Comparison of ENCODE assay signal across 8 cellular contexts in genomic region chr10:100370561-100370975, GRCh38. TPM values are rescaled to one million over a fixed set of nuclear protein-coding genes. Genes with fewer than 3 reads are reported as not detected.
A peak's percentile ranks its signal among the peaks of the same experiment; 100 is the strongest.
DNase-seq lines count a peak whose midpoint lies in the region; ATAC-seq and TF ChIP-seq lines count a peak whose summit lies in the region.

No MANE protein-coding gene starts in this region.

- H2AFZ ChIP-seq in SK-N-SH (ENCODE audit: low read depth) (no peak overlapping the region), neuron (ENCODE audit: low read depth, low read length) (peak overlapping the region; percentile 57)

- TF ChIP-seq CTCF in SK-N-SH (IDR thresholded peaks at IDR 0.05) = no peak

- H3K79me2 ChIP-seq in SK-N-SH (ENCODE audit: insufficient read depth) = no peaks in the 10 kb centered on the region

- POLR2A ChIA-PET in SK-N-SH (lab: Yijun Ruan, JAX) = interaction anchor here (1.5 to 1.7 kb wide), 2 partner anchors 22 to 24 kb away, joined by 5 to 17 read pairs; partner anchors contain the start of gene SCD

- no peaks in the 10 kb centered on the region for H4K20me1 ChIP-seq in SK-N-SH (ENCODE audit: insufficient read depth)

- H3K4me3 ChIP-seq in SK-N-SH (ENCODE audit: low read depth in 2 of 2, low read length in 1 of 2) (no peak overlapping the region), SJCRH30 (0 out of 2 replicates have a peak overlapping the region, but pooled peaks have one; percentile 18), duodenal mucosa (ENCODE audit: low read depth in 1 of 2, low read length in 2 of 2) (peak overlapping the region; percentile 42 to 47), neuron (ENCODE audit: low read length) (peak overlapping the region; percentile 12)

- H3K27me3 ChIP-seq in SK-N-SH (ENCODE audit: insufficient read depth) (no peaks in the 10 kb centered on the region), SJCRH30 (no peaks in the 10 kb centered on the region), duodenal mucosa (ENCODE audit: control insufficient read depth in 1 of 2, insufficient read depth in 2 of 2, low read length in 2 of 2) (no peaks in the 10 kb centered on the region), neuron (ENCODE audit: insufficient read depth, low read length) (no peaks in the 10 kb centered on the region)

- CTCF ChIA-PET in SK-N-SH (lab: Yijun Ruan, JAX) = interaction anchor here (0.7 to 2.5 kb wide), 8 partner anchors 11 to 148 kb away, joined by 3 to 14 read pairs (median 4); partner anchors contain the start of gene SCD

- H3K4me2 ChIP-seq in SK-N-SH = no peak overlapping the region

- no peaks in the 10 kb centered on the region for H3K9me2 ChIP-seq in SK-N-SH

- H3K36me3 ChIP-seq in SK-N-SH (replicated peaks in 1 of 2; ENCODE audit: control insufficient read depth in 1 of 2, insufficient read depth in 2 of 2, low read length in 1 of 2) (no peaks in the 10 kb centered on the region), SJCRH30 (no peaks in the 10 kb centered on the region), duodenal mucosa (ENCODE audit: control insufficient read depth in 1 of 2, insufficient read depth in 2 of 2, low read length in 2 of 2) (no peaks in the 10 kb centered on the region), neuron (ENCODE audit: insufficient read depth, low read length) (no peaks in the 10 kb centered on the region)

- no peak for DNase-seq in SK-N-SH
- peak; percentile 20 to 41 for DNase-seq in SJCRH30

- ATAC-seq in SK-N-SH treated with all-trans-retinoic acid at 6 μM for 48 hours (no peak), GM18498 (IDR thresholded peaks at IDR 0.05; ENCODE audit: unreplicated experiment) (no peak), HG03571 (IDR thresholded peaks at IDR 0.05; ENCODE audit: unreplicated experiment) (no peak), HG02973 (IDR thresholded peaks at IDR 0.05; ENCODE audit: unreplicated experiment) (no peak)

- TF ChIP-seq EP300 in SK-N-SH (IDR thresholded peaks at IDR 0.05; ENCODE audit: borderline replicate concordance in 1 of 2, low read depth in 1 of 2, low read length in 1 of 2) = peak in 1 of 2 experiments; percentile 52; a peak in 2 of 4 replicates

- H3F3A ChIP-seq in SK-N-SH (replicated peaks; ENCODE audit: insufficient read depth) = peaks cover 18% of the 10 kb centered on the region

- H3K4me1 ChIP-seq in SK-N-SH (ENCODE audit: control insufficient read depth in 1 of 2, insufficient read depth in 2 of 2, low read depth in 1 of 2, low read length in 1 of 2) (peaks cover 25 to 29% of the 10 kb centered on the region in 2 experiments), SJCRH30 (peaks cover 21% of the 10 kb centered on the region), duodenal mucosa (ENCODE audit: control insufficient read depth in 1 of 2, insufficient read depth in 2 of 2, low read length in 2 of 2) (peaks cover 48 to 55% of the 10 kb centered on the region in 2 donors), neuron (ENCODE audit: insufficient read depth, low read length) (peaks cover 34% of the 10 kb centered on the region)

- 79% methylated on average over 5 of the region's 5 CpGs for WGBS in SK-N-SH (ENCODE audit: low lambda C conversion rate)

- H3K9ac ChIP-seq in SK-N-SH (no peak overlapping the region), duodenal mucosa (ENCODE audit: low read depth in 1 of 2, low read length in 2 of 2) (peak overlapping the region; percentile 63 to 69)

- no peak for TF ChIP-seq RAD21 in SK-N-SH (IDR thresholded peaks at IDR 0.05; ENCODE audit: low read length)

- no peaks in the 10 kb centered on the region for H3K9me3 ChIP-seq in SK-N-SH
- H3K9me3 ChIP-seq in SJCRH30 (replicated peaks) = no peaks in the 10 kb centered on the region
- H3K9me3 ChIP-seq in duodenal mucosa (ENCODE audit: control insufficient read depth in 1 of 2, low read length in 2 of 2) = no peaks in the 10 kb centered on the region
- H3K9me3 ChIP-seq in neuron (ENCODE audit: low read length) = no peaks in the 10 kb centered on the region

- H3K27ac ChIP-seq in SK-N-SH (ENCODE audit: low read depth in 2 of 2, low read length in 1 of 2) (peak overlapping the region in 1 of 2 experiments; percentile 77; a peak in 2 of 4 replicates), SJCRH30 (peak overlapping the region; percentile 2; the same call in 1 of the 2 replicates), duodenal mucosa (ENCODE audit: low read depth, low read length) (peak overlapping the region; percentile 88)

TF ChIP-seq in SK-N-SH, 30 proteins besides CTCF, POLR2A, EP300 and RAD21:
- TF ChIP-seq ELF1 (IDR thresholded peaks at IDR 0.05) = no peak
- peak; percentile 53 for TF ChIP-seq GATA2 (CRISPR knock-in tag; IDR thresholded peaks at IDR 0.05)

TF ChIP-seq in SK-N-SH treated with all-trans-retinoic acid at 6 μM for 48 hours, 23 proteins besides CTCF, POLR2A, EP300 and RAD21 (continues in another document):
- TF ChIP-seq, protein P1, sequence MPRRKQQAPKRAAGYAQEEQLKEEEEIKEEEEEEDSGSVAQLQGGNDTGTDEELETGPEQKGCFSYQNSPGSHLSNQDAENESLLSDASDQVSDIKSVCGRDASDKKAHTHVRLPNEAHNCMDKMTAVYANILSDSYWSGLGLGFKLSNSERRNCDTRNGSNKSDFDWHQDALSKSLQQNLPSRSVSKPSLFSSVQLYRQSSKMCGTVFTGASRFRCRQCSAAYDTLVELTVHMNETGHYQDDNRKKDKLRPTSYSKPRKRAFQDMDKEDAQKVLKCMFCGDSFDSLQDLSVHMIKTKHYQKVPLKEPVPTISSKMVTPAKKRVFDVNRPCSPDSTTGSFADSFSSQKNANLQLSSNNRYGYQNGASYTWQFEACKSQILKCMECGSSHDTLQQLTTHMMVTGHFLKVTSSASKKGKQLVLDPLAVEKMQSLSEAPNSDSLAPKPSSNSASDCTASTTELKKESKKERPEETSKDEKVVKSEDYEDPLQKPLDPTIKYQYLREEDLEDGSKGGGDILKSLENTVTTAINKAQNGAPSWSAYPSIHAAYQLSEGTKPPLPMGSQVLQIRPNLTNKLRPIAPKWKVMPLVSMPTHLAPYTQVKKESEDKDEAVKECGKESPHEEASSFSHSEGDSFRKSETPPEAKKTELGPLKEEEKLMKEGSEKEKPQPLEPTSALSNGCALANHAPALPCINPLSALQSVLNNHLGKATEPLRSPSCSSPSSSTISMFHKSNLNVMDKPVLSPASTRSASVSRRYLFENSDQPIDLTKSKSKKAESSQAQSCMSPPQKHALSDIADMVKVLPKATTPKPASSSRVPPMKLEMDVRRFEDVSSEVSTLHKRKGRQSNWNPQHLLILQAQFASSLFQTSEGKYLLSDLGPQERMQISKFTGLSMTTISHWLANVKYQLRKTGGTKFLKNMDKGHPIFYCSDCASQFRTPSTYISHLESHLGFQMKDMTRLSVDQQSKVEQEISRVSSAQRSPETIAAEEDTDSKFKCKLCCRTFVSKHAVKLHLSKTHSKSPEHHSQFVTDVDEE (CRISPR knock-in tag; IDR thresholded peaks at IDR 0.05) = no peak
- no peak for TF ChIP-seq CSRNP3 (CRISPR knock-in tag; IDR thresholded peaks at IDR 0.05)
- no peak for TF ChIP-seq ZNF8 (CRISPR knock-in tag; IDR thresholded peaks at IDR 0.05)
- TF ChIP-seq PATZ1 (CRISPR knock-in tag; IDR thresholded peaks at IDR 0.05; ENCODE audit: borderline replicate concordance) = no peak
- TF ChIP-seq ZNF70 (CRISPR knock-in tag; IDR thresholded peaks at IDR 0.05) = no peak
- TF ChIP-seq ZNF565 (CRISPR knock-in tag; conservative IDR thresholded peaks at IDR 0.05; ENCODE audit: low read depth) = no peak
- TF ChIP-seq RARB (CRISPR knock-in tag; IDR thresholded peaks at IDR 0.05) = no peak
- TF ChIP-seq OSR1 (CRISPR knock-in tag; IDR thresholded peaks at IDR 0.05) = no peak

RNA-seq across cellular contexts. Expression of gene SCD, which starts 23.5 kb away (rescaled TPM):
- polyA plus RNA-seq in SK-N-SH (2012; rRNA removed) = 19.7 and 26.4 TPM in 2 replicates
- 20.6 and 24.4 TPM in 2 replicates for polyA plus RNA-seq in SK-N-SH (2012; cell fraction: cytosol; rRNA removed)
- polyA plus RNA-seq in SK-N-SH (2012; cell fraction: nucleus; rRNA removed) = 7.8 and 12.2 TPM in 2 replicates
- 421 and 427 TPM in 2 replicates for total RNA-seq in SJCRH30 (2014; rRNA removed; shearing (Covaris generic))

RNA-seq across cellular contexts. Expression of gene PKD2L1, which starts 40.5 kb away (rescaled TPM):
- not detected in 2 replicates for polyA plus RNA-seq in SK-N-SH (2012; rRNA removed)
- polyA plus RNA-seq in SK-N-SH (2012; cell fraction: cytosol; rRNA removed) = not detected in 2 replicates
- polyA plus RNA-seq in SK-N-SH (2012; cell fraction: nucleus; rRNA removed) = not detected in 2 replicates
- not detected in 2 replicates for total RNA-seq in SJCRH30 (2014; rRNA removed; shearing (Covaris generic))

Comparison
In these comparisons a context has a peak if more than half of its experiments do, and no peak if none do; other contexts are left out.
1. H3K4me3 ChIP-seq: peak in SJCRH30 (single experiment), duodenal mucosa (2 of 2) and neuron (single experiment); none in SK-N-SH (0 of 2).